2 cellular contexts compared by ENCODE assay signal in the genomic region with DNA sequence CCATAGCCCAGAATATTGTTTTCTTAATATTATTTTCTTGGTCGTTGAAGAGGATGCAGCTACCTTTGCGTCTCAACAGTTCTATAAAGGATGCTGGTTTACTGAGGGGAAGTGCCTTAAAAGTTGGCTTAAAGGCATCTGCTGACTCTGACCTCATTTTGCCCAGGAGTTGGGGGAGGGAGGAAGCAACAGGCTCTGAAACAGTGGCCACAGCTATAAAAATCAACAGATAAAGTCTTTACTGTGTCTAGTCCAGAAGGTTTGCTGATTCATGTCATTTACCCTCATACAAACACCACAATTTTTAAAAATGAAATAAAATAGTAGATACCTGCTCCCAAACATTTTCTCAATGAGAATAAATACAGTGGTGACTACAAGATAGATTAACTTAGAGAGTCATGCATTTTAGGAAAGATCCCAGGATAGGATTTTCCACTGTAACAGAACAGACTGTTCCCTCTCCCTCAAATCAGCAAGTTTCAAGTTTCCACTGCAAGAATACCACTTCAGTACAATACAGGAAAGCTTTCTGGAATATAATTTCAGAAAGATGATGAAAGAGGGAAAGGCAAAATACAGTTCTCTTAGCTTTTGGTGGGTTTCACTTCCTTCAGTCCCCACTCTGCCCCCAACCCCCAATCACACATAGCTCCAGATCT.
TF ChIP-seq lines count a peak whose summit lies in the region.

No MANE protein-coding gene starts in this region.

TF ChIP-seq in HepG2, 621 proteins besides CTCF, POLR2A, EP300 and RAD21 (continues in another document):
- no peak for TF ChIP-seq ZNF343 (CRISPR knock-in tag; IDR thresholded peaks at IDR 0.05)
- no peak for TF ChIP-seq TSC22D2 (CRISPR knock-in tag; IDR thresholded peaks at IDR 0.05; ENCODE audit: borderline replicate concordance)
- no peak for TF ChIP-seq HBP1 (CRISPR knock-in tag; IDR thresholded peaks at IDR 0.05; ENCODE audit: low read depth)
- TF ChIP-seq BRF2 (CRISPR knock-in tag; IDR thresholded peaks at IDR 0.05): no peak
- TF ChIP-seq ATF4 (CRISPR knock-in tag; IDR thresholded peaks at IDR 0.05): no peak
- TF ChIP-seq, protein P1, sequence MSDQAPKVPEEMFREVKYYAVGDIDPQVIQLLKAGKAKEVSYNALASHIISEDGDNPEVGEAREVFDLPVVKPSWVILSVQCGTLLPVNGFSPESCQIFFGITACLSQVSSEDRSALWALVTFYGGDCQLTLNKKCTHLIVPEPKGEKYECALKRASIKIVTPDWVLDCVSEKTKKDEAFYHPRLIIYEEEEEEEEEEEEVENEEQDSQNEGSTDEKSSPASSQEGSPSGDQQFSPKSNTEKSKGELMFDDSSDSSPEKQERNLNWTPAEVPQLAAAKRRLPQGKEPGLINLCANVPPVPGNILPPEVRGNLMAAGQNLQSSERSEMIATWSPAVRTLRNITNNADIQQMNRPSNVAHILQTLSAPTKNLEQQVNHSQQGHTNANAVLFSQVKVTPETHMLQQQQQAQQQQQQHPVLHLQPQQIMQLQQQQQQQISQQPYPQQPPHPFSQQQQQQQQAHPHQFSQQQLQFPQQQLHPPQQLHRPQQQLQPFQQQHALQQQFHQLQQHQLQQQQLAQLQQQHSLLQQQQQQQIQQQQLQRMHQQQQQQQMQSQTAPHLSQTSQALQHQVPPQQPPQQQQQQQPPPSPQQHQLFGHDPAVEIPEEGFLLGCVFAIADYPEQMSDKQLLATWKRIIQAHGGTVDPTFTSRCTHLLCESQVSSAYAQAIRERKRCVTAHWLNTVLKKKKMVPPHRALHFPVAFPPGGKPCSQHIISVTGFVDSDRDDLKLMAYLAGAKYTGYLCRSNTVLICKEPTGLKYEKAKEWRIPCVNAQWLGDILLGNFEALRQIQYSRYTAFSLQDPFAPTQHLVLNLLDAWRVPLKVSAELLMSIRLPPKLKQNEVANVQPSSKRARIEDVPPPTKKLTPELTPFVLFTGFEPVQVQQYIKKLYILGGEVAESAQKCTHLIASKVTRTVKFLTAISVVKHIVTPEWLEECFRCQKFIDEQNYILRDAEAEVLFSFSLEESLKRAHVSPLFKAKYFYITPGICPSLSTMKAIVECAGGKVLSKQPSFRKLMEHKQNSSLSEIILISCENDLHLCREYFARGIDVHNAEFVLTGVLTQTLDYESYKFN (CRISPR knock-in tag; conservative IDR thresholded peaks at IDR 0.05): no peak
- no peak for TF ChIP-seq TRIM24 (CRISPR knock-in tag; IDR thresholded peaks at IDR 0.05)
- no peak for TF ChIP-seq IKZF1 (IDR thresholded peaks at IDR 0.05)
- no peak for TF ChIP-seq KLF6 (CRISPR knock-in tag; IDR thresholded peaks at IDR 0.05)
- no peak for TF ChIP-seq ZNF550 (CRISPR knock-in tag; IDR thresholded peaks at IDR 0.05; ENCODE audit: borderline replicate concordance)
- no peak for TF ChIP-seq GFI1 (CRISPR knock-in tag; IDR thresholded peaks at IDR 0.05; ENCODE audit: borderline replicate concordance)
- TF ChIP-seq ZSCAN12 (CRISPR knock-in tag; IDR thresholded peaks at IDR 0.05): no peak
- TF ChIP-seq ZBTB39 (CRISPR knock-in tag; IDR thresholded peaks at IDR 0.05): no peak
- TF ChIP-seq, protein P2, sequence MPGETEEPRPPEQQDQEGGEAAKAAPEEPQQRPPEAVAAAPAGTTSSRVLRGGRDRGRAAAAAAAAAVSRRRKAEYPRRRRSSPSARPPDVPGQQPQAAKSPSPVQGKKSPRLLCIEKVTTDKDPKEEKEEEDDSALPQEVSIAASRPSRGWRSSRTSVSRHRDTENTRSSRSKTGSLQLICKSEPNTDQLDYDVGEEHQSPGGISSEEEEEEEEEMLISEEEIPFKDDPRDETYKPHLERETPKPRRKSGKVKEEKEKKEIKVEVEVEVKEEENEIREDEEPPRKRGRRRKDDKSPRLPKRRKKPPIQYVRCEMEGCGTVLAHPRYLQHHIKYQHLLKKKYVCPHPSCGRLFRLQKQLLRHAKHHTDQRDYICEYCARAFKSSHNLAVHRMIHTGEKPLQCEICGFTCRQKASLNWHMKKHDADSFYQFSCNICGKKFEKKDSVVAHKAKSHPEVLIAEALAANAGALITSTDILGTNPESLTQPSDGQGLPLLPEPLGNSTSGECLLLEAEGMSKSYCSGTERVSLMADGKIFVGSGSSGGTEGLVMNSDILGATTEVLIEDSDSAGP (CRISPR knock-in tag; IDR thresholded peaks at IDR 0.05; ENCODE audit: borderline replicate concordance): no peak

TF ChIP-seq in WTC11, 78 proteins besides CTCF, POLR2A, EP300 and RAD21:
- TF ChIP-seq SMAD3 (CRISPR knock-in tag; IDR thresholded peaks at IDR 0.05; ENCODE audit: borderline replicate concordance): no peak
